In the genomic region with DNA sequence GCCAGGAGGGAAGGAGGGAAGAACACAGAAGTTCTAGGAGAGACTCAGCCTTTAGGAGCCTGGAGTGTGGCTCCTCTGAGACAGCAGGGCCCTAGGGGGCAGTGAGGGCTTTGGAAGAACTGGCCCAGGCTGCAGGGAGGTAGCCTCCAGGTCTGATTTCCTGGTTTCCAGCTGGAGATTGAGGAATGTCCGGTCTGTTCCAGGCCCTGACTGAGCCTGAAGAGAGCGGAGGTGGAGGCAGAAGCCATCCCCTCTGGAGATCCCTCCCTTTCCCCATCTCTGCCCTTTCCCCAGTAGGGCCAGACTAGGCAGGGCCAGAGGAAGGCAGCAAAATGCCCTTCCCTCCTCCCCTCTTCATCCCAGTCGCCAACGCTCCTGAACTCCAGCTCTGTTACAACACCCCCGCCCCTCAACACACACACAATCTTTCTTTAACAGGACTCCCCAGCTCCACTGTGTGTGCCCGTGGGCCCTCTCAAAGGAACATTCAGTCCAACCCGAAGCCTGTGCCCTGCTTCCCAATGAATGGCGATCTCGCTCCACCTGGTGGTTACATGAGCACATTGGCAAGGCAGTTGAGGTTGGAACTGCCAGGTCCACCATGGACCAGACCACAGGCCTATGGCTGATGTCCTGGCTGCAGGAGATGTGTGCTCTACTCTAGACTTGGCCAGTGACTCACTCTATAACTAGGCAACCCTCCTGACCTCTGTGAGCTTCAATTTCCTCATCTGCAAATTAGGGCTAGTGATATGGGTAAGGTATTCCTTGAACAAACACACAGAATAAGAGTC, we compare ENCODE assay signal across 1 cellular context.
TF ChIP-seq lines count a peak whose summit lies in the region.

No MANE protein-coding gene starts in this region.

TF ChIP-seq in Ishikawa, 13 proteins besides CTCF, POLR2A, EP300 and RAD21:
- TF ChIP-seq TEAD4 (IDR thresholded peaks at IDR 0.05): no peak
- TF ChIP-seq CREB1 (IDR thresholded peaks at IDR 0.05; ENCODE audit: low read depth): no peak
- TF ChIP-seq FOXM1 (IDR thresholded peaks at IDR 0.05; ENCODE audit: borderline replicate concordance, low read depth): no peak
- peak; percentile 37; the same call in 1 of the 2 replicates for TF ChIP-seq YY1 (IDR thresholded peaks at IDR 0.05; ENCODE audit: low read depth)
- no peak for TF ChIP-seq ZBTB7A (IDR thresholded peaks at IDR 0.05; ENCODE audit: low read depth)
- TF ChIP-seq TAF1 (IDR thresholded peaks at IDR 0.05; ENCODE audit: low read depth): no peak
TF ChIP-seq in Ishikawa: peak in this region for 1.
